15 cellular contexts compared by ENCODE assay signal in genomic region chr6:108746841-108747575, GRCh38.
"Had no signal": no experiment of that assay in that cellular context is flagged by ENCODE, and none has a peak within 500 bp of the region (broad histone marks: within the 10 kb centered on the region; RNA-seq: fewer than 3 reads in every experiment).

No MANE protein-coding gene starts in this region.

- H3K9me3 ChIP-seq: lower lobe of right lung, right atrium auricular region, transverse colon had no signal

- H3K4me3 ChIP-seq: lower lobe of right lung, right atrium auricular region, SK-N-MC, skin epidermis, transverse colon had no signal

- H3K36me3 ChIP-seq: lower lobe of right lung, right atrium auricular region, transverse colon had no signal

- H3K9me3 Mint-ChIP-seq: activated naive CD4-positive, alpha-beta T cell treated with anti-CD3 and anti-CD28 coated beads, Interleukin-2, amount 10 ng/mL, durations not matched to agents 7 days and 5 days; activated T-helper 2 cell treated with anti-CD3 and anti-CD28 coated beads, Interferon-gamma antibody, Interleukin-2, Interleukin-4, amounts not matched to agents 10 μg/mL and 5 μg/mL and 100 μg/mL, durations not matched to agents 14 hours and 24 hours and 36 hours; naive thymus-derived CD8-positive, alpha-beta T cell; T-cell had no signal

- H3K27me3 ChIP-seq: foreskin keratinocyte, right atrium auricular region, transverse colon had no signal

- H3K27me3 Mint-ChIP-seq: progenitor cell of endocrine pancreas had no signal

- H3K27ac Mint-ChIP-seq: activated naive CD4-positive, alpha-beta T cell treated with anti-CD3 and anti-CD28 coated beads, Interleukin-2, amount 10 ng/mL, durations not matched to agents 7 days and 5 days; activated T-helper 2 cell treated with anti-CD3 and anti-CD28 coated beads, Interferon-gamma antibody, Interleukin-2, Interleukin-4, amounts not matched to agents 10 μg/mL and 5 μg/mL and 100 μg/mL, durations not matched to agents 14 hours and 24 hours and 36 hours; progenitor cell of endocrine pancreas; T-cell had no signal

- H3K36me3 Mint-ChIP-seq: activated naive CD4-positive, alpha-beta T cell treated with anti-CD3 and anti-CD28 coated beads, Interleukin-2, amount 10 ng/mL, durations not matched to agents 7 days and 5 days; naive thymus-derived CD8-positive, alpha-beta T cell; T-cell had no signal

- DNase-seq: activated CD4-positive, alpha-beta T cell treated with anti-CD3 and anti-CD28 coated beads, Interleukin-2, amount 50 U/mL, for 1 hour; activated naive CD4-positive, alpha-beta T cell treated with anti-CD3 and anti-CD28 coated beads, Interleukin-2, amount 10 ng/mL, durations not matched to agents 7 days and 5 days; lower lobe of right lung; naive thymus-derived CD8-positive, alpha-beta T cell; stimulated activated naive CD8-positive, alpha-beta T cell treated with anti-CD3 and anti-CD28 coated beads, Interleukin-15, Interleukin-2, amounts not matched to agents 100 U/mL and 50 U/mL, for 24 hours; T-cell; T-helper 9 cell had no signal

- H3K4me3 Mint-ChIP-seq: activated naive CD4-positive, alpha-beta T cell treated with anti-CD3 and anti-CD28 coated beads, Interleukin-2, amount 10 ng/mL, durations not matched to agents 7 days and 5 days; naive thymus-derived CD8-positive, alpha-beta T cell; T-cell had no signal

- H3K4me1 ChIP-seq: lower lobe of right lung, right atrium auricular region had no signal

- ATAC-seq: activated CD4-positive, CD25-positive, alpha-beta regulatory T cell treated with anti-CD3 and anti-CD28 coated beads, Interleukin-2, amount 50 U/mL, for 24 hours; lower lobe of right lung; naive thymus-derived CD8-positive, alpha-beta T cell; stimulated activated naive CD8-positive, alpha-beta T cell treated with anti-CD3 and anti-CD28 coated beads, Interleukin-15, Interleukin-2, amounts not matched to agents 100 U/mL and 50 U/mL, for 24 hours; T-cell had no signal

- H3K27ac ChIP-seq: foreskin keratinocyte, lower lobe of right lung, right atrium auricular region, SK-N-MC, skin epidermis had no signal

- H3K4me1 Mint-ChIP-seq: activated naive CD4-positive, alpha-beta T cell treated with anti-CD3 and anti-CD28 coated beads, Interleukin-2, amount 10 ng/mL, durations not matched to agents 7 days and 5 days; T-cell had no signal
